In the genomic region with DNA sequence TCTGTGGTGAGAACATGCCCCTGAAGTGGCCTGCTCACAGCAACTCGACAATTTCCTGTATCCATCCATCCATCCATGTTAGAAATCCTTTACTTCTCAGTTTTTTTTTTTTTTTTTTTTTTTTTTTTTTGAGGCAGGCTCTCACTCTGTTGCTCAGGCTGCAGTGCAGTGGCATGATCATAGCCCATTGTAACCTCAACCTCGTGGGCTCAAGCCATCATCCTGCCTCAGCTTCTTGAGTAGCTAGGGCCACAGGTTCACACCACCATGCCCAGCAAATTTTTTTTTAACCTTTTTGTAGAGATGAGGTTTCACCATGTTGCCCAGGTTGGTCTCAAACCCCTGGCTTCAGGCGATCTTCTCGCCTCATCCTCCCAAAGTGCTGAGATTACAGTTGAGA, we compare ENCODE assay signal across 23 cellular contexts.
DNase-seq lines count a peak whose midpoint lies in the region; ATAC-seq and FAIRE-seq lines count a peak whose summit lies in the region.
"Had no signal": no experiment of that assay in that cellular context is flagged by ENCODE, and none has a peak within 500 bp of the region (broad histone marks: within the 10 kb centered on the region; RNA-seq: fewer than 3 reads in every experiment).

No MANE protein-coding gene starts in this region.

- no peak overlapping the region for H3K27ac Mint-ChIP-seq in activated CD8-positive, alpha-beta memory T cell treated with anti-CD3 and anti-CD28 coated beads, Interleukin-2, amount 10 ng/mL, durations not matched to agents 7 days and 5 days
- peak overlapping the region; percentile 84 for H3K27ac Mint-ChIP-seq in activated naive CD8-positive, alpha-beta T cell treated with anti-CD3 and anti-CD28 coated beads for 36 hours
- H3K27ac Mint-ChIP-seq in immature natural killer cell = peak overlapping the region; percentile 58 to 78 (median 74)

- DNase-seq in activated CD8-positive, alpha-beta memory T cell treated with anti-CD3 and anti-CD28 coated beads, Interleukin-2, amount 10 ng/mL, durations not matched to agents 7 days and 5 days = no peak
- DNase-seq in activated CD8-positive, alpha-beta memory T cell treated with anti-CD3 and anti-CD28 coated beads, Interleukin-2, amount 50 U/mL, for 4 hours = no peak
- DNase-seq in activated naive CD8-positive, alpha-beta T cell treated with anti-CD3 and anti-CD28 coated beads for 36 hours = no peak
- DNase-seq in immature natural killer cell (peak in 2 of 3 donors; percentile 33), midbrain (lab: John Stamatoyannopoulos, UW) (no peak), GM19239 (ENCODE audit: insufficient read length, low spot score) (no peak)
- DNase-seq in activated CD4-positive, alpha-beta T cell treated with anti-CD3 and anti-CD28 coated beads, Interleukin-2, amount 50 U/mL, for 1 hour = no peak
- DNase-seq: ACHN, DMS53, EL, GF-D8, Karpas-422, MV-4-11, NCI-H1694 treated with DMSO at 0.1 percent for 48 hours, NCI-H2081 treated with DMSO at 0.1 percent for 48 hours, NCI-H2171 treated with DMSO at 0.1 percent for 48 hours, NCI-H524 treated with DMSO at 0.1 percent for 48 hours, Peyer's patch, SJCRH30 had no signal

- no peaks in the 10 kb centered on the region for H3K9me3 Mint-ChIP-seq in activated CD8-positive, alpha-beta memory T cell treated with anti-CD3 and anti-CD28 coated beads, Interleukin-2, amount 10 ng/mL, durations not matched to agents 7 days and 5 days (ENCODE audit: low read depth)
- H3K9me3 Mint-ChIP-seq in activated naive CD8-positive, alpha-beta T cell treated with anti-CD3 and anti-CD28 coated beads for 36 hours = no peaks in the 10 kb centered on the region
- peaks cover 0 to 2% (median 0%) of the 10 kb centered on the region in 6 donors for H3K9me3 Mint-ChIP-seq in immature natural killer cell
- H3K9me3 Mint-ChIP-seq: CD14-positive monocyte had no signal

- H3K4me1 Mint-ChIP-seq in activated CD8-positive, alpha-beta memory T cell treated with anti-CD3 and anti-CD28 coated beads, Interleukin-2, amount 10 ng/mL, durations not matched to agents 7 days and 5 days = peaks cover 33% of the 10 kb centered on the region
- H3K4me1 Mint-ChIP-seq in activated naive CD8-positive, alpha-beta T cell treated with anti-CD3 and anti-CD28 coated beads for 36 hours = peaks cover 69% of the 10 kb centered on the region
- H3K4me1 Mint-ChIP-seq in immature natural killer cell = peaks cover 64 to 69% of the 10 kb centered on the region in 2 donors

- H3K36me3 Mint-ChIP-seq in activated CD8-positive, alpha-beta memory T cell treated with anti-CD3 and anti-CD28 coated beads, Interleukin-2, amount 10 ng/mL, durations not matched to agents 7 days and 5 days = peaks cover 15% of the 10 kb centered on the region
- peaks cover 16% of the 10 kb centered on the region for H3K36me3 Mint-ChIP-seq in activated naive CD8-positive, alpha-beta T cell treated with anti-CD3 and anti-CD28 coated beads for 36 hours
- peaks cover 4 to 22% (median 15%) of the 10 kb centered on the region in 3 donors for H3K36me3 Mint-ChIP-seq in immature natural killer cell

- peak; percentile 39 for ATAC-seq in activated CD8-positive, alpha-beta memory T cell treated with anti-CD3 and anti-CD28 coated beads, Interleukin-2, amount 10 ng/mL, durations not matched to agents 7 days and 5 days
- ATAC-seq in GM19397 (IDR thresholded peaks at IDR 0.05; ENCODE audit: unreplicated experiment) = no peak

- H3K27me3 Mint-ChIP-seq in activated CD8-positive, alpha-beta memory T cell treated with anti-CD3 and anti-CD28 coated beads, Interleukin-2, amount 10 ng/mL, durations not matched to agents 7 days and 5 days = peaks cover 28% of the 10 kb centered on the region
- no peaks in the 10 kb centered on the region for H3K27me3 Mint-ChIP-seq in activated naive CD8-positive, alpha-beta T cell treated with anti-CD3 and anti-CD28 coated beads for 36 hours
- H3K27me3 Mint-ChIP-seq in immature natural killer cell (ENCODE audit: low read depth in 3 of 3) = peaks cover 2 to 9% (median 7%) of the 10 kb centered on the region in 3 donors

- FAIRE-seq in GM19239 (lab: Jason Lieb, UNC) = no peak
- FAIRE-seq: D721Med, H54 had no signal

- CTCF ChIA-PET in activated CD8-positive, alpha-beta memory T cell treated with anti-CD3 and anti-CD28 coated beads, Interleukin-2, amount 10 ng/mL, durations not matched to agents 7 days and 5 days (lab: Charles Lee) = interaction anchor here (1.3 kb wide), 1 partner anchor 26 kb away, joined by 8 read pairs; no protein-coding TSS in a partner anchor

- H3K4me3 Mint-ChIP-seq in activated CD8-positive, alpha-beta memory T cell treated with anti-CD3 and anti-CD28 coated beads, Interleukin-2, amount 10 ng/mL, durations not matched to agents 7 days and 5 days = no peak overlapping the region
- no peak overlapping the region for H3K4me3 Mint-ChIP-seq in activated naive CD8-positive, alpha-beta T cell treated with anti-CD3 and anti-CD28 coated beads for 36 hours
- peak overlapping the region in 4 of 5 donors; percentile 23 to 57 (median 32) for H3K4me3 Mint-ChIP-seq in immature natural killer cell
- H3K4me3 Mint-ChIP-seq: CD14-positive monocyte had no signal

Comparison
In these comparisons a context has a peak if more than half of its experiments do, and no peak if none do; other contexts are left out.
1. DNase-seq: peak in immature natural killer cell (2 of 3); none in activated CD8-positive, alpha-beta memory T cell treated with anti-CD3 and anti-CD28 coated beads, Interleukin-2, amount 10 ng/mL, durations not matched to agents 7 days and 5 days (single experiment), activated CD8-positive, alpha-beta memory T cell treated with anti-CD3 and anti-CD28 coated beads, Interleukin-2, amount 50 U/mL, for 4 hours (single experiment), activated naive CD8-positive, alpha-beta T cell treated with anti-CD3 and anti-CD28 coated beads for 36 hours (single experiment), activated CD4-positive, alpha-beta T cell treated with anti-CD3 and anti-CD28 coated beads, Interleukin-2, amount 50 U/mL, for 1 hour (single experiment), midbrain (single experiment) and GM19239 (single experiment).
2. H3K4me3 Mint-ChIP-seq: peak in immature natural killer cell (4 of 5); none in activated CD8-positive, alpha-beta memory T cell treated with anti-CD3 and anti-CD28 coated beads, Interleukin-2, amount 10 ng/mL, durations not matched to agents 7 days and 5 days (single experiment) and activated naive CD8-positive, alpha-beta T cell treated with anti-CD3 and anti-CD28 coated beads for 36 hours (single experiment).